ENCODE assay signal across 1 cellular context in genomic region chr19:47315125-47315821, GRCh38.
TF ChIP-seq lines count a peak whose summit lies in the region.

No MANE protein-coding gene starts in this region.

TF ChIP-seq in K562, 482 proteins besides CTCF, POLR2A, EP300 and RAD21 (continued from another document and continues in another):
- TF ChIP-seq USF1 (CRISPR knock-in tag; IDR thresholded peaks at IDR 0.05) (peak; percentile 85), TCF7L2 (IDR thresholded peaks at IDR 0.05; ENCODE audit: low read depth, low read length) (no peak), E2F1 (CRISPR knock-in tag; IDR thresholded peaks at IDR 0.05) (no peak), CGGBP1 (CRISPR knock-in tag; IDR thresholded peaks at IDR 0.05) (no peak), ZNF41 (CRISPR knock-in tag; conservative IDR thresholded peaks at IDR 0.05) (no peak), SPI1 (IDR thresholded peaks at IDR 0.05; ENCODE audit: borderline replicate concordance, low read depth, low read length) (0 out of 2 replicates have a peak, but pooled peaks have one; percentile 12), GABPA (tag; conservative IDR thresholded peaks at IDR 0.05; ENCODE audit: low read depth) (peak; percentile 54), MYC (IDR thresholded peaks at IDR 0.05; ENCODE audit: low read depth, low read length) (peak; percentile 66), MYC (CRISPR knock-in tag; IDR thresholded peaks at IDR 0.05; ENCODE audit: borderline replicate concordance, low read depth) (no peak), BRD9 (IDR thresholded peaks at IDR 0.05; ENCODE audit: low read depth, partially characterized antibody) (no peak), SMARCC2 (IDR thresholded peaks at IDR 0.05; ENCODE audit: low read depth) (peak; percentile 74; the same call in 1 of the 2 replicates), GMEB1 (CRISPR knock-in tag; IDR thresholded peaks at IDR 0.05) (no peak), HNRNPK (IDR thresholded peaks at IDR 0.05; ENCODE audit: low read depth, low read length, poor library complexity, severe bottlenecking) (no peak), MYBL2 (IDR thresholded peaks at IDR 0.05; ENCODE audit: low read depth) (no peak), MYBL2 (CRISPR knock-in tag; IDR thresholded peaks at IDR 0.05; ENCODE audit: borderline replicate concordance) (no peak), ELF1 (tag; IDR thresholded peaks at IDR 0.05) (peak; percentile 59), CSDE1 (IDR thresholded peaks at IDR 0.05) (no peak), ZNF764 (CRISPR knock-in tag; IDR thresholded peaks at IDR 0.05; ENCODE audit: low read depth) (no peak), KDM4B (IDR thresholded peaks at IDR 0.05; ENCODE audit: borderline replicate concordance in 2 of 2, low read depth in 1 of 2) (no peak), TAF9B (IDR thresholded peaks at IDR 0.05; ENCODE audit: partially characterized antibody) (peak; percentile 96), CLOCK (CRISPR knock-in tag; IDR thresholded peaks at IDR 0.05; ENCODE audit: borderline replicate concordance) (no peak), CREBBP (IDR thresholded peaks at IDR 0.05; ENCODE audit: low read depth, low read length) (no peak), MAFK (IDR thresholded peaks at IDR 0.05; ENCODE audit: low read length) (peak; percentile 75; the same call in 1 of the 2 replicates), NBN (IDR thresholded peaks at IDR 0.05; ENCODE audit: low read depth) (peak; percentile 87), EWSR1 (IDR thresholded peaks at IDR 0.05; ENCODE audit: borderline replicate concordance, low read depth, partially characterized antibody) (no peak), CREB1 (IDR thresholded peaks at IDR 0.05) (peak; percentile 89), CREB1 (CRISPR knock-in tag; IDR thresholded peaks at IDR 0.05) (peak; percentile 83), FOXJ3 (CRISPR knock-in tag; IDR thresholded peaks at IDR 0.05) (no peak), HDAC2 (IDR thresholded peaks at IDR 0.05) (peak; percentile 87), ERF (CRISPR knock-in tag; IDR thresholded peaks at IDR 0.05) (no peak), PHTF2 (CRISPR knock-in tag; IDR thresholded peaks at IDR 0.05) (no peak), ZNF695 (CRISPR knock-in tag; IDR thresholded peaks at IDR 0.05) (no peak), ZNF395 (CRISPR knock-in tag; IDR thresholded peaks at IDR 0.05) (peak; percentile 79; the same call in 1 of the 2 replicates), TBP (optimal IDR thresholded peaks at IDR 0.05; ENCODE audit: low read depth, low read length) (peak; percentile 9), FOXO4 (CRISPR knock-in tag; IDR thresholded peaks at IDR 0.05) (no peak), ILF3 (IDR thresholded peaks at IDR 0.05; ENCODE audit: borderline replicate concordance) (no peak), NCOA1 (IDR thresholded peaks at IDR 0.05; ENCODE audit: low read depth) (peak; percentile 87), SIRT6 (IDR thresholded peaks at IDR 0.05; ENCODE audit: low read depth, low read length) (no peak), SMAD2 (IDR thresholded peaks at IDR 0.05; ENCODE audit: low read depth, low read length) (no peak), ZC3H8 (IDR thresholded peaks at IDR 0.05) (no peak), ZNF140 (CRISPR knock-in tag; IDR thresholded peaks at IDR 0.05) (no peak), SREBF2 (CRISPR knock-in tag; IDR thresholded peaks at IDR 0.05) (no peak), FOXK1 (CRISPR knock-in tag; IDR thresholded peaks at IDR 0.05; ENCODE audit: borderline replicate concordance) (no peak), ARID2 (IDR thresholded peaks at IDR 0.05) (no peak), ZNF696 (CRISPR knock-in tag; conservative IDR thresholded peaks at IDR 0.05) (no peak), ZNF639 (CRISPR knock-in tag; conservative IDR thresholded peaks at IDR 0.05 in 1 of 2, IDR thresholded peaks at IDR 0.05 in 1 of 2) (peak in 1 of 2 experiments; percentile 68; a peak in 1 of 4 replicates), ZNF407 (IDR thresholded peaks at IDR 0.05; ENCODE audit: low read depth) (no peak), ETV5 (CRISPR knock-in tag; IDR thresholded peaks at IDR 0.05; ENCODE audit: low read depth) (no peak), SRSF7 (optimal IDR thresholded peaks at IDR 0.05; ENCODE audit: low read depth, low read length) (no peak), SUPT5H (IDR thresholded peaks at IDR 0.05) (no peak)
